11 cellular contexts compared by ENCODE assay signal in genomic region chr11:68090706-68091105, GRCh38. TPM values are rescaled to one million over a fixed set of nuclear protein-coding genes. Genes with fewer than 3 reads are reported as not detected.
DNase-seq lines count a peak whose midpoint lies in the region; ATAC-seq and TF ChIP-seq lines count a peak whose summit lies in the region.
"Had no signal": no experiment of that assay in that cellular context is flagged by ENCODE, and none has a peak within 500 bp of the region (broad histone marks: within the 10 kb centered on the region; RNA-seq: fewer than 3 reads in every experiment).

No MANE protein-coding gene starts in this region.

- BruUV-seq in MCF 10A (replicated peaks; lab: Mats Ljungman, UMichigan), result no TSS peak

- peak; percentile 68 to 89 (median 85) for ATAC-seq in right lobe of liver
- peak; percentile 56 to 66 for ATAC-seq in upper lobe of left lung (ENCODE audit: low FRiP score in 2 of 2)

- intact Hi-C loops in breast epithelium (cut with DNase I; ENCODE audit: low total_unique reads) (loop anchor here (5.0 kb wide), 1 partner anchor 682 kb away; no protein-coding TSS in a partner anchor), MCF 10A (cut with micrococcal nuclease) (no loop called here), right lobe of liver (cut with DNase I) (no loop called here)

- no peaks in the 10 kb centered on the region for H3K36me3 Mint-ChIP-seq in MCF 10A (ENCODE audit: insufficient read depth, unreplicated experiment)

- TF ChIP-seq EP300 in upper lobe of left lung (IDR thresholded peaks at IDR 0.05), result no peak

- H3K36me3 ChIP-seq in breast epithelium (no peaks in the 10 kb centered on the region), right lobe of liver (peaks cover 0 to 4% (median 0%) of the 10 kb centered on the region in 4 donors), upper lobe of left lung (no peaks in the 10 kb centered on the region)

- no peaks in the 10 kb centered on the region for H3K4me1 Mint-ChIP-seq in MCF 10A (ENCODE audit: insufficient read depth, unreplicated experiment)

- no peaks in the 10 kb centered on the region for H3K4me1 ChIP-seq in breast epithelium
- peaks cover 0 to 3% (median 0%) of the 10 kb centered on the region in 4 donors for H3K4me1 ChIP-seq in right lobe of liver
- H3K4me1 ChIP-seq in upper lobe of left lung, result peaks cover 12 to 26% (median 18%) of the 10 kb centered on the region in 4 donors

- H3K27me3 ChIP-seq in breast epithelium (no peaks in the 10 kb centered on the region), right lobe of liver (no peaks in the 10 kb centered on the region), upper lobe of left lung (no peaks in the 10 kb centered on the region)

- no peak overlapping the region for H3K4me3 ChIP-seq in breast epithelium
- no peak overlapping the region for H3K4me3 ChIP-seq in right lobe of liver
- H3K4me3 ChIP-seq in upper lobe of left lung, result no peak overlapping the region

- 43% methylated on average over 6 of the region's 6 CpGs for WGBS in right lobe of liver (ENCODE audit: insufficient coverage, low coverage, low lambda C conversion rate, missing lambda C conversion rate)
- WGBS in upper lobe of left lung, 2 donors, result 32 to 37% methylated on average over 6 of the region's 6 CpGs

- H3K27ac ChIP-seq in breast epithelium, result peak overlapping the region; percentile 20 to 34
- peak overlapping the region; percentile 64 for H3K27ac ChIP-seq in angular gyrus (ENCODE audit: low read depth, low read length)
- peak overlapping the region in 1 of 3 donors; percentile 21 for H3K27ac ChIP-seq in right lobe of liver
- peak overlapping the region; percentile 36 to 82 (median 55) for H3K27ac ChIP-seq in upper lobe of left lung

- TF ChIP-seq POLR2A in breast epithelium (IDR thresholded peaks at IDR 0.05) (no peak), right lobe of liver (IDR thresholded peaks at IDR 0.05) (no peak), upper lobe of left lung (IDR thresholded peaks at IDR 0.05) (no peak)

- H3K4me3 Mint-ChIP-seq in MCF 10A (ENCODE audit: unreplicated experiment), result no peak overlapping the region

- CTCF ChIA-PET in MCF 10A (lab: Yijun Ruan, JAX), result interaction anchor here (0.6 kb wide), 1 partner anchor 736 kb away, joined by 3 read pairs; no protein-coding TSS in a partner anchor

- H3K9me3 ChIP-seq in breast epithelium (no peaks in the 10 kb centered on the region), right lobe of liver (no peaks in the 10 kb centered on the region), upper lobe of left lung (no peaks in the 10 kb centered on the region)

- H3K27ac Mint-ChIP-seq in MCF 10A (ENCODE audit: low read depth, unreplicated experiment), result no peak overlapping the region

- no peaks in the 10 kb centered on the region for H3K9me3 Mint-ChIP-seq in MCF 10A (ENCODE audit: unreplicated experiment)

- POLR2A ChIA-PET in MCF 10A (lab: Yijun Ruan, JAX), result no interaction called here

- no peak for TF ChIP-seq CTCF in breast epithelium (IDR thresholded peaks at IDR 0.05)
- TF ChIP-seq CTCF in MCF 10A (IDR thresholded peaks at IDR 0.05; ENCODE audit: unreplicated experiment), result no peak
- no peak for TF ChIP-seq CTCF in right lobe of liver (IDR thresholded peaks at IDR 0.05)
- no peak for TF ChIP-seq CTCF in upper lobe of left lung (IDR thresholded peaks at IDR 0.05)

- H3K27me3 Mint-ChIP-seq in MCF 10A (ENCODE audit: insufficient read depth, unreplicated experiment), result no peaks in the 10 kb centered on the region

- peak in 1 of 2 donors; percentile 58 for DNase-seq in breast epithelium (ENCODE audit: low spot score in 2 of 2)
- no peak for DNase-seq in MCF 10A (ENCODE audit: unreplicated experiment)
- DNase-seq in right lobe of liver, result no peak
- peak in 1 of 2 donors; percentile 64 for DNase-seq in upper lobe of left lung
- no peak for DNase-seq in activated CD4-positive, alpha-beta T cell treated with anti-CD3 and anti-CD28 coated beads, Interleukin-2, amount 50 U/mL, for 4 hours
- no peak for DNase-seq in A172 (ENCODE audit: low spot score)
- no peak for DNase-seq in NCI-H2029 (lab: John Stamatoyannopoulos, UW)
- DNase-seq: activated CD4-positive, alpha-beta T cell treated with anti-CD3 and anti-CD28 coated beads for 4 hours; effector CD8-positive, alpha-beta T cell; NCI-H345 had no signal

RNA-seq across cellular contexts. Expression of gene CHKA, which starts 30.5 kb away (rescaled TPM):
- 10 to 100 TPM; 52.1 to 73.0 (median 71.7) TPM for total RNA-seq in breast epithelium
- 7.8 and 13.7 TPM in 2 replicates for total RNA-seq in MCF 10A (2022)
- total RNA-seq in right lobe of liver, result 10 to 100 TPM; 15.1 to 35.8 (median 28.5) TPM
- total RNA-seq in upper lobe of left lung, result 100 to 1,000 TPM in 1 of 6 donors, 10 to 100 TPM in 5; 34.5 to 128 (median 59.1) TPM
- 18.6 and 26.9 TPM in 2 replicates for total RNA-seq in A172 (2014; rRNA removed; shearing (Covaris generic))

RNA-seq across cellular contexts. Expression of gene TCIRG1, which starts 51.9 kb away (rescaled TPM):
- total RNA-seq in breast epithelium (100 to 1,000 TPM in 1 of 3 donors, 10 to 100 TPM in 2; 71.4 to 135 (median 90.3) TPM), MCF 10A (2022) (10.7 and 12.3 TPM in 2 replicates), right lobe of liver (10 to 100 TPM; 39.4 to 97.1 (median 69.3) TPM), upper lobe of left lung (100 to 1,000 TPM; 141 to 919 (median 287) TPM)
- total RNA-seq in A172 (2014; rRNA removed; shearing (Covaris generic)), result 149 and 167 TPM in 2 replicates
